ENCODE assay signal across 16 cellular contexts in genomic region chr5:63011158-63011557, GRCh38.
DNase-seq lines count a peak whose midpoint lies in the region; ATAC-seq, FAIRE-seq and TF ChIP-seq lines count a peak whose summit lies in the region.
"Had no signal": no experiment of that assay in that cellular context is flagged by ENCODE, and none has a peak within 500 bp of the region (broad histone marks: within the 10 kb centered on the region; RNA-seq: fewer than 3 reads in every experiment).

No MANE protein-coding gene starts in this region.

- WGBS in GM12878 (ENCODE audit: insufficient coverage, insufficient replicate concordance, low lambda C conversion rate, missing lambda C conversion rate), result 0% methylated on average over 1 of the region's 1 CpG
- 72% methylated on average over 1 of the region's 1 CpG for WGBS in prostate gland

- BruUV-seq in GM12878 (replicated peaks; lab: Mats Ljungman, UMichigan), result no TSS peak

- no peak for FAIRE-seq in GM12878 (lab: Jason Lieb, UNC)

- SMC1A ChIA-PET in GM12878 (lab: Charles Lee; ENCODE audit: uncharacterized antibody, unreplicated experiment), result no interaction called here

- no peaks in the 10 kb centered on the region for H3K79me2 ChIP-seq in GM12878 (ENCODE audit: control insufficient read depth, insufficient read depth, low read length)

- POLR2A ChIA-PET in GM12878 (lab: Charles Lee), result no interaction called here

- H3K9ac ChIP-seq in GM12878 (ENCODE audit: control insufficient read depth, insufficient read depth, low read length), result no peak overlapping the region
- H3K9ac ChIP-seq: BLaER1 treated with 17β-estradiol and CSF1 and Interleukin-3, amounts not matched to agents 10 nM and 100 nM had no signal

- no peaks in the 10 kb centered on the region for H4K20me1 ChIP-seq in GM12878 (ENCODE audit: control insufficient read depth, insufficient read depth)
- H4K20me1 ChIP-seq: BLaER1 treated with 17β-estradiol and CSF1 and Interleukin-3, amounts not matched to agents 10 nM and 100 nM had no signal

- ATAC-seq in GM12878, result peak; percentile 24; the same call in 2 of the 3 replicates
- ATAC-seq: CD8-positive, alpha-beta T cell had no signal

- no peak overlapping the region for H2AFZ ChIP-seq in GM12878 (ENCODE audit: control insufficient read depth, low read depth, low read length)

- no peaks in the 10 kb centered on the region for H3K27me3 ChIP-seq in GM12878 (replicated peaks in 1 of 2; ENCODE audit: control insufficient read depth in 2 of 2, insufficient read depth in 2 of 2, low read length in 1 of 2)
- H3K27me3 ChIP-seq in prostate gland (replicated peaks; ENCODE audit: insufficient read depth), result peaks cover 2% of the 10 kb centered on the region
- H3K27me3 ChIP-seq: BLaER1 treated with 17β-estradiol and CSF1 and Interleukin-3, amounts not matched to agents 10 nM and 100 nM had no signal

- TF ChIP-seq POLR2A in NB4 (IDR thresholded peaks at IDR 0.05; ENCODE audit: extremely low read depth, insufficient read length) (no peak), GM12878 (IDR thresholded peaks at IDR 0.05; ENCODE audit: low read depth, low read length) (no peak), prostate gland (IDR thresholded peaks at IDR 0.05) (no peak)

- H3K4me2 ChIP-seq in GM12878 (ENCODE audit: control insufficient read depth, insufficient read depth), result no peak overlapping the region
- H3K4me2 ChIP-seq: BLaER1 treated with 17β-estradiol and CSF1 and Interleukin-3, amounts not matched to agents 10 nM and 100 nM had no signal

- H3K27ac ChIP-seq in GM12878 (ENCODE audit: control insufficient read depth, insufficient read depth) (no peak overlapping the region), prostate gland (no peak overlapping the region)
- H3K27ac ChIP-seq: BLaER1 treated with 17β-estradiol and CSF1 and Interleukin-3, amounts not matched to agents 10 nM and 100 nM had no signal

- TF ChIP-seq CTCF in NB4 (IDR thresholded peaks at IDR 0.05; ENCODE audit: low read depth, low read length), result no peak
- TF ChIP-seq CTCF in GM12878 (IDR thresholded peaks at IDR 0.05 in 2 of 3, conservative IDR thresholded peaks at IDR 0.05 in 1 of 3; ENCODE audit: control insufficient read depth in 2 of 3, extremely low read depth in 1 of 3, insufficient read depth in 1 of 3, low read depth in 3 of 3, low read length in 3 of 3), result no peak
- no peak for TF ChIP-seq CTCF in prostate gland (IDR thresholded peaks at IDR 0.05)

- no peak for TF ChIP-seq EP300 in GM12878 (IDR thresholded peaks at IDR 0.05; ENCODE audit: borderline replicate concordance in 1 of 2, control insufficient read depth in 1 of 2, low read depth in 2 of 2, low read length in 2 of 2)

- RAD21 ChIA-PET in GM12878 (lab: Charles Lee; ENCODE audit: unreplicated experiment), result no interaction called here

- H3K4me3 ChIP-seq in NB4 (ENCODE audit: low read depth, low read length), result no peak overlapping the region
- no peak overlapping the region for H3K4me3 ChIP-seq in GM12878
- H3K4me3 ChIP-seq in prostate gland, result no peak overlapping the region
- H3K4me3 ChIP-seq: BLaER1 treated with 17β-estradiol and CSF1 and Interleukin-3, amounts not matched to agents 10 nM and 100 nM; HAP-1 had no signal

- intact Hi-C loops in GM12878 (cut with micrococcal nuclease; ENCODE audit: unreplicated experiment), result no loop called here
- intact Hi-C loops in prostate gland (cut with DNase I), result no loop called here

- no peak overlapping the region for H3K4me3 Mint-ChIP-seq in T-helper 2 cell treated with Interferon-gamma antibody and Interleukin-4, amounts not matched to agents 5 μg/mL and 100 μg/mL, for 36 hours
- H3K4me3 Mint-ChIP-seq: B cell; CD8-positive, alpha-beta T cell had no signal

- H3K27me3 Mint-ChIP-seq in T-helper 2 cell treated with Interferon-gamma antibody and Interleukin-4, amounts not matched to agents 5 μg/mL and 100 μg/mL, for 36 hours (ENCODE audit: low read depth), result no peaks in the 10 kb centered on the region
- H3K27me3 Mint-ChIP-seq: B cell had no signal

- no peaks in the 10 kb centered on the region for H3K4me1 Mint-ChIP-seq in T-helper 2 cell treated with Interferon-gamma antibody and Interleukin-4, amounts not matched to agents 5 μg/mL and 100 μg/mL, for 36 hours (ENCODE audit: low read depth)
- H3K4me1 Mint-ChIP-seq: B cell had no signal

- no peaks in the 10 kb centered on the region; the same call in 2 of the 3 replicates for H3K9me3 ChIP-seq in GM12878 (replicated peaks; ENCODE audit: control insufficient read depth, insufficient read depth, low read length)
- H3K9me3 ChIP-seq in prostate gland, result no peaks in the 10 kb centered on the region
- H3K9me3 ChIP-seq: HAP-1 had no signal

- in situ Hi-C loops in GM12878 (cut with MboI), result no loop called here

- DNase-seq in ELF-1 (ENCODE audit: low read depth, low spot score) (peak; percentile 3), NB4 (ENCODE audit: low read depth) (peak; percentile 1), GM12878 (ENCODE audit: low read depth, low spot score) (no peak), kidney tubule cell (ENCODE audit: low spot score) (peak; percentile 1), globus pallidus (ENCODE audit: low spot score) (no peak), prostate gland (ENCODE audit: low spot score) (no peak)
- DNase-seq in T-helper 2 cell treated with Interferon-gamma antibody and Interleukin-4, amounts not matched to agents 5 μg/mL and 100 μg/mL, for 36 hours (ENCODE audit: low spot score), result no peak
- DNase-seq: CD8-positive, alpha-beta T cell; COR-L47; DMS 273 treated with DMSO at 0.1 percent for 48 hours; DMS79; GF-D8; KG1 had no signal

- no peak overlapping the region for H3K27ac Mint-ChIP-seq in T-helper 2 cell treated with Interferon-gamma antibody and Interleukin-4, amounts not matched to agents 5 μg/mL and 100 μg/mL, for 36 hours
- H3K27ac Mint-ChIP-seq: B cell; CD8-positive, alpha-beta T cell had no signal

- H3K4me1 ChIP-seq in GM12878 (ENCODE audit: control insufficient read depth, insufficient read depth, low read length) (no peaks in the 10 kb centered on the region), prostate gland (replicated peaks) (no peaks in the 10 kb centered on the region)
- H3K4me1 ChIP-seq: BLaER1 treated with 17β-estradiol and CSF1 and Interleukin-3, amounts not matched to agents 10 nM and 100 nM; HAP-1 had no signal

- H3K36me3 ChIP-seq in GM12878 (ENCODE audit: control insufficient read depth in 2 of 2, insufficient read depth in 2 of 2, low read length in 1 of 2) (no peaks in the 10 kb centered on the region), prostate gland (no peaks in the 10 kb centered on the region)
- H3K36me3 ChIP-seq: BLaER1 treated with 17β-estradiol and CSF1 and Interleukin-3, amounts not matched to agents 10 nM and 100 nM; HAP-1 had no signal

- no peaks in the 10 kb centered on the region for H3K36me3 Mint-ChIP-seq in T-helper 2 cell treated with Interferon-gamma antibody and Interleukin-4, amounts not matched to agents 5 μg/mL and 100 μg/mL, for 36 hours (ENCODE audit: low read depth)
- H3K36me3 Mint-ChIP-seq: CD8-positive, alpha-beta T cell had no signal

- TF ChIP-seq RAD21 in GM12878 (IDR thresholded peaks at IDR 0.05; ENCODE audit: insufficient read depth, low read depth, low read length), result no peak

- CTCF ChIA-PET in GM12878 (lab: Yijun Ruan, JAX), result interaction anchor here (1.8 kb wide), 1 partner anchor 12 kb away, joined by 3 read pairs; no protein-coding TSS in a partner anchor

- peaks cover 12% of the 10 kb centered on the region for H3K9me3 Mint-ChIP-seq in T-helper 2 cell treated with Interferon-gamma antibody and Interleukin-4, amounts not matched to agents 5 μg/mL and 100 μg/mL, for 36 hours

TF ChIP-seq in GM12878, 131 proteins besides CTCF, POLR2A, EP300 and RAD21 (continues in another document):
- TF ChIP-seq NFXL1 (IDR thresholded peaks at IDR 0.05; ENCODE audit: borderline replicate concordance), result no peak
- TF ChIP-seq NFYA (IDR thresholded peaks at IDR 0.05; ENCODE audit: borderline replicate concordance, low read depth, low read length), result no peak
- TF ChIP-seq TBL1XR1 (IDR thresholded peaks at IDR 0.05; ENCODE audit: low read depth, low read length), result no peak
- TF ChIP-seq MAX (IDR thresholded peaks at IDR 0.05; ENCODE audit: low read depth, low read length), result no peak
- no peak for TF ChIP-seq SMC3 (IDR thresholded peaks at IDR 0.05; ENCODE audit: borderline replicate concordance, low read length)
- no peak for TF ChIP-seq ETV6 (conservative IDR thresholded peaks at IDR 0.05 in 1 of 2, IDR thresholded peaks at IDR 0.05 in 1 of 2; ENCODE audit: borderline replicate concordance in 1 of 2, low read depth in 1 of 2)
- TF ChIP-seq, protein P1, sequence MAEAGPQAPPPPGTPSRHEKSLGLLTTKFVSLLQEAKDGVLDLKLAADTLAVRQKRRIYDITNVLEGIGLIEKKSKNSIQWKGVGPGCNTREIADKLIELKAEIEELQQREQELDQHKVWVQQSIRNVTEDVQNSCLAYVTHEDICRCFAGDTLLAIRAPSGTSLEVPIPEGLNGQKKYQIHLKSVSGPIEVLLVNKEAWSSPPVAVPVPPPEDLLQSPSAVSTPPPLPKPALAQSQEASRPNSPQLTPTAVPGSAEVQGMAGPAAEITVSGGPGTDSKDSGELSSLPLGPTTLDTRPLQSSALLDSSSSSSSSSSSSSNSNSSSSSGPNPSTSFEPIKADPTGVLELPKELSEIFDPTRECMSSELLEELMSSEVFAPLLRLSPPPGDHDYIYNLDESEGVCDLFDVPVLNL (IDR thresholded peaks at IDR 0.05; ENCODE audit: low read depth, low read length), result no peak
- no peak for TF ChIP-seq FOS (IDR thresholded peaks at IDR 0.05; ENCODE audit: borderline replicate concordance, extremely low read depth, insufficient read length)
- TF ChIP-seq CREB1 (IDR thresholded peaks at IDR 0.05; ENCODE audit: low read depth), result no peak
- TF ChIP-seq RAD51 (IDR thresholded peaks at IDR 0.05), result no peak
- no peak for TF ChIP-seq USF1 (IDR thresholded peaks at IDR 0.05; ENCODE audit: borderline replicate concordance, extremely low read length, insufficient read depth, low read depth, low read length)
- TF ChIP-seq CEBPB (IDR thresholded peaks at IDR 0.05; ENCODE audit: borderline replicate concordance in 1 of 2, low read depth in 2 of 2, low read length in 2 of 2), result no peak
- TF ChIP-seq SIN3A (IDR thresholded peaks at IDR 0.05; ENCODE audit: low read depth, low read length), result no peak

Comparison
In these comparisons a context has a peak if more than half of its experiments do, and no peak if none do; other contexts are left out.
1. DNase-seq: peak in ELF-1 (single experiment), NB4 (single experiment) and kidney tubule cell (single experiment); none in GM12878 (single experiment), T-helper 2 cell treated with Interferon-gamma antibody and Interleukin-4, amounts not matched to agents 5 μg/mL and 100 μg/mL, for 36 hours (single experiment), globus pallidus (single experiment) and prostate gland (single experiment).